Comparison of ENCODE assay signal across 10 cellular contexts in the genomic region with DNA sequence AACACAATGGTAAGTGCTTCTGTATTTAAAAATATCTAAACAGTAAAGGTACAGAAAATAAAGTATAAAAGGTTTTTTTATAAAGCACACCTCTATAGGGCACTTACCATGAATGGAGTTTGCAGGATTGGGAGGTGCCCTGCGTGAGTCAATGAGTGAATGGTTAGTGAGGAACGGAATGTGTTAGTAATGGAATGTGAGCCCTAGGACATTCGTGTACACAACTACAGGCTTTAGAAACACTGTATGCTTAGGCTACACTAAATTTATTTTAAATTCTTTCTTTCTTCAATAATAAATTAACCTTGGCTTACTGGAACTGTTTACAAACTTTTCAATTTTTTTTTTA.
DNase-seq lines count a peak whose midpoint lies in the region; ATAC-seq and TF ChIP-seq lines count a peak whose summit lies in the region.
"Had no signal": no experiment of that assay in that cellular context is flagged by ENCODE, and none has a peak within 500 bp of the region (broad histone marks: within the 10 kb centered on the region; RNA-seq: fewer than 3 reads in every experiment).

No MANE protein-coding gene starts in this region.

- H3K4me1 ChIP-seq in breast epithelium (no peaks in the 10 kb centered on the region), foreskin keratinocyte (peaks cover 50% of the 10 kb centered on the region), A673 (ENCODE audit: insufficient read depth, low read length, poor library complexity, severe bottlenecking) (peaks cover 9% of the 10 kb centered on the region)

- H3K4me3 Mint-ChIP-seq in MCF 10A (ENCODE audit: unreplicated experiment), result peak overlapping the region; percentile 28
- no peak overlapping the region for H3K4me3 Mint-ChIP-seq in WTC11
- H3K4me3 Mint-ChIP-seq: activated naive CD8-positive, alpha-beta T cell treated with anti-CD3 and anti-CD28 coated beads for 36 hours; T-helper 1 cell treated with Interleukin-12 subunit alpha and Interleukin-12 subunit beta and Interleukin-4 antibody, amounts not matched to agents 30 μg/mL and 1 μg/mL, for 36 hours had no signal

- H3K9me3 Mint-ChIP-seq in MCF 10A (ENCODE audit: unreplicated experiment), result no peaks in the 10 kb centered on the region
- peaks cover 2% of the 10 kb centered on the region for H3K9me3 Mint-ChIP-seq in WTC11
- H3K9me3 Mint-ChIP-seq: activated naive CD8-positive, alpha-beta T cell treated with anti-CD3 and anti-CD28 coated beads for 36 hours had no signal

- BruUV-seq in MCF 10A (replicated peaks; lab: Mats Ljungman, UMichigan) (no TSS peak), A673 (replicated peaks; lab: Mats Ljungman, UMichigan) (no TSS peak)

- TF ChIP-seq CTCF in MCF 10A (IDR thresholded peaks at IDR 0.05; ENCODE audit: unreplicated experiment) (no peak), breast epithelium (IDR thresholded peaks at IDR 0.05) (no peak), WTC11 (IDR thresholded peaks at IDR 0.05) (no peak), foreskin keratinocyte (conservative IDR thresholded peaks at IDR 0.05) (no peak), A673 (conservative IDR thresholded peaks at IDR 0.05; ENCODE audit: low read depth, low read length) (no peak)

- no peaks in the 10 kb centered on the region for H3K36me3 ChIP-seq in breast epithelium
- H3K36me3 ChIP-seq in A673 (ENCODE audit: insufficient read depth, low read length, poor library complexity, severe bottlenecking), result no peaks in the 10 kb centered on the region

- TF ChIP-seq POLR2A in breast epithelium (IDR thresholded peaks at IDR 0.05), result no peak

- no peak overlapping the region for H3K4me3 ChIP-seq in breast epithelium
- no peak overlapping the region for H3K4me3 ChIP-seq in A673 (ENCODE audit: low read depth, low read length, poor library complexity, severe bottlenecking)

- H3K27ac Mint-ChIP-seq in MCF 10A (ENCODE audit: low read depth, unreplicated experiment) (peak overlapping the region; percentile 82), WTC11 (no peak overlapping the region)
- H3K27ac Mint-ChIP-seq: activated naive CD8-positive, alpha-beta T cell treated with anti-CD3 and anti-CD28 coated beads for 36 hours; T-helper 1 cell treated with Interleukin-12 subunit alpha and Interleukin-12 subunit beta and Interleukin-4 antibody, amounts not matched to agents 30 μg/mL and 1 μg/mL, for 36 hours had no signal

- H3K27me3 Mint-ChIP-seq in MCF 10A (ENCODE audit: insufficient read depth, unreplicated experiment) (no peaks in the 10 kb centered on the region), WTC11 (ENCODE audit: low read depth) (no peaks in the 10 kb centered on the region)
- H3K27me3 Mint-ChIP-seq: activated naive CD8-positive, alpha-beta T cell treated with anti-CD3 and anti-CD28 coated beads for 36 hours had no signal

- CTCF ChIA-PET in MCF 10A (lab: Yijun Ruan, JAX), result interaction anchor here (0.5 to 3.4 kb wide), 18 partner anchors 9 to 1624 kb away, joined by 3 to 23 read pairs (median 4); no protein-coding TSS in a partner anchor
- CTCF ChIA-PET in WTC11 (lab: Charles Lee), result no interaction called here
- CTCF ChIA-PET in A673 (lab: Charles Lee), result interaction anchor here (0.7 kb wide), 1 partner anchor 338 kb away, joined by 3 read pairs; a partner anchor contains a TSS

- ATAC-seq in WTC11 (peak; percentile 58), foreskin keratinocyte (peak; percentile 97), HG03097 (IDR thresholded peaks at IDR 0.05; ENCODE audit: low FRiP score, unreplicated experiment) (no peak), GM19467 (IDR thresholded peaks at IDR 0.05; ENCODE audit: unreplicated experiment) (no peak)

- H3K36me3 Mint-ChIP-seq in MCF 10A (ENCODE audit: insufficient read depth, unreplicated experiment), result no peaks in the 10 kb centered on the region
- H3K36me3 Mint-ChIP-seq in WTC11, result no peaks in the 10 kb centered on the region
- H3K36me3 Mint-ChIP-seq: activated naive CD8-positive, alpha-beta T cell treated with anti-CD3 and anti-CD28 coated beads for 36 hours had no signal

- peaks cover 31% of the 10 kb centered on the region for H3K4me1 Mint-ChIP-seq in MCF 10A (ENCODE audit: insufficient read depth, unreplicated experiment)
- no peaks in the 10 kb centered on the region for H3K4me1 Mint-ChIP-seq in WTC11

- H3K27ac ChIP-seq in breast epithelium (no peak overlapping the region), foreskin keratinocyte (no peak overlapping the region), A673 (ENCODE audit: low read depth, low read length, poor library complexity, severe bottlenecking) (no peak overlapping the region)

- H3K9me3 ChIP-seq in breast epithelium (no peaks in the 10 kb centered on the region), A673 (ENCODE audit: low read depth, low read length, poor library complexity, severe bottlenecking) (peaks cover 3% of the 10 kb centered on the region)

- POLR2A ChIA-PET in MCF 10A (lab: Yijun Ruan, JAX), result interaction anchor here (0.8 to 8.2 kb wide), 6 partner anchors 44 to 347 kb away, joined by 3 to 107 read pairs (median 4); a partner anchor contains a TSS
- POLR2A ChIA-PET in WTC11 (lab: Charles Lee), result no interaction called here
- POLR2A ChIA-PET in A673 (lab: Charles Lee; ENCODE audit: low non-redundant PET), result interaction anchor here (0.6 kb wide), 1 partner anchor 21 kb away, joined by 3 read pairs; no protein-coding TSS in a partner anchor

- H3K27me3 ChIP-seq in breast epithelium (no peaks in the 10 kb centered on the region), foreskin keratinocyte (no peaks in the 10 kb centered on the region), A673 (replicated peaks; ENCODE audit: insufficient read depth, low read depth, low read length, poor library complexity) (no peaks in the 10 kb centered on the region)

- intact Hi-C loops in MCF 10A (cut with micrococcal nuclease) (loop anchor here (1.0 to 5.0 kb wide), 9 partner anchors 213 to 1622 kb away; a partner anchor contains a TSS), breast epithelium (cut with DNase I; ENCODE audit: low total_unique reads) (no loop called here), A673 (cut with micrococcal nuclease; ENCODE audit: unreplicated experiment) (loop anchor here (2.0 to 5.0 kb wide), 2 partner anchors 1152 to 1624 kb away; no protein-coding TSS in a partner anchor)

- DNase-seq in MCF 10A (ENCODE audit: unreplicated experiment) (peak; percentile 73), breast epithelium (ENCODE audit: low spot score in 2 of 2) (no peak), WTC11 (ENCODE audit: low spot score) (no peak), foreskin keratinocyte (peak; percentile 83 to 94), epidermal melanocyte (ENCODE audit: insufficient read length, low spot score) (no peak), A673 (ENCODE audit: low spot score) (no peak)

TF ChIP-seq in WTC11, 78 proteins besides CTCF, POLR2A, EP300 and RAD21 (continues in another document):
- TF ChIP-seq, protein P1, sequence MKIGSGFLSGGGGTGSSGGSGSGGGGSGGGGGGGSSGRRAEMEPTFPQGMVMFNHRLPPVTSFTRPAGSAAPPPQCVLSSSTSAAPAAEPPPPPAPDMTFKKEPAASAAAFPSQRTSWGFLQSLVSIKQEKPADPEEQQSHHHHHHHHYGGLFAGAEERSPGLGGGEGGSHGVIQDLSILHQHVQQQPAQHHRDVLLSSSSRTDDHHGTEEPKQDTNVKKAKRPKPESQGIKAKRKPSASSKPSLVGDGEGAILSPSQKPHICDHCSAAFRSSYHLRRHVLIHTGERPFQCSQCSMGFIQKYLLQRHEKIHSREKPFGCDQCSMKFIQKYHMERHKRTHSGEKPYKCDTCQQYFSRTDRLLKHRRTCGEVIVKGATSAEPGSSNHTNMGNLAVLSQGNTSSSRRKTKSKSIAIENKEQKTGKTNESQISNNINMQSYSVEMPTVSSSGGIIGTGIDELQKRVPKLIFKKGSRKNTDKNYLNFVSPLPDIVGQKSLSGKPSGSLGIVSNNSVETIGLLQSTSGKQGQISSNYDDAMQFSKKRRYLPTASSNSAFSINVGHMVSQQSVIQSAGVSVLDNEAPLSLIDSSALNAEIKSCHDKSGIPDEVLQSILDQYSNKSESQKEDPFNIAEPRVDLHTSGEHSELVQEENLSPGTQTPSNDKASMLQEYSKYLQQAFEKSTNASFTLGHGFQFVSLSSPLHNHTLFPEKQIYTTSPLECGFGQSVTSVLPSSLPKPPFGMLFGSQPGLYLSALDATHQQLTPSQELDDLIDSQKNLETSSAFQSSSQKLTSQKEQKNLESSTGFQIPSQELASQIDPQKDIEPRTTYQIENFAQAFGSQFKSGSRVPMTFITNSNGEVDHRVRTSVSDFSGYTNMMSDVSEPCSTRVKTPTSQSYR (CRISPR knock-in tag; IDR thresholded peaks at IDR 0.05), result no peak
- TF ChIP-seq KAT7 (CRISPR knock-in tag; IDR thresholded peaks at IDR 0.05; ENCODE audit: borderline replicate concordance) (no peak), ESRRA (CRISPR knock-in tag; IDR thresholded peaks at IDR 0.05; ENCODE audit: borderline replicate concordance) (no peak), MYBL2 (CRISPR knock-in tag; IDR thresholded peaks at IDR 0.05) (no peak), ZNF396 (CRISPR knock-in tag; IDR thresholded peaks at IDR 0.05; ENCODE audit: borderline replicate concordance) (no peak), CBFB (CRISPR knock-in tag; IDR thresholded peaks at IDR 0.05; ENCODE audit: low read depth) (no peak), IRF2 (CRISPR knock-in tag; IDR thresholded peaks at IDR 0.05; ENCODE audit: borderline replicate concordance, low read depth) (no peak), ATF1 (CRISPR knock-in tag; IDR thresholded peaks at IDR 0.05) (no peak)
- TF ChIP-seq, protein P2, sequence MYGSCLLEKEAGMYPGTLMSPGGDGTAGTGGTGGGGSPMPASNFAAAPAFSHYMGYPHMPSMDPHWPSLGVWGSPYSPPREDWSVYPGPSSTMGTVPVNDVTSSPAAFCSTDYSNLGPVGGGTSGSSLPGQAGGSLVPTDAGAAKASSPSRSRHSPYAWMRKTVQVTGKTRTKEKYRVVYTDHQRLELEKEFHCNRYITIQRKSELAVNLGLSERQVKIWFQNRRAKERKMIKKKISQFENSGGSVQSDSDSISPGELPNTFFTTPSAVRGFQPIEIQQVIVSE (CRISPR knock-in tag; IDR thresholded peaks at IDR 0.05; ENCODE audit: borderline replicate concordance), result no peak
- TF ChIP-seq, protein P3, sequence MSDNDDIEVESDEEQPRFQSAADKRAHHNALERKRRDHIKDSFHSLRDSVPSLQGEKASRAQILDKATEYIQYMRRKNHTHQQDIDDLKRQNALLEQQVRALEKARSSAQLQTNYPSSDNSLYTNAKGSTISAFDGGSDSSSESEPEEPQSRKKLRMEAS (CRISPR knock-in tag; IDR thresholded peaks at IDR 0.05), result no peak
- TF ChIP-seq, protein P4, sequence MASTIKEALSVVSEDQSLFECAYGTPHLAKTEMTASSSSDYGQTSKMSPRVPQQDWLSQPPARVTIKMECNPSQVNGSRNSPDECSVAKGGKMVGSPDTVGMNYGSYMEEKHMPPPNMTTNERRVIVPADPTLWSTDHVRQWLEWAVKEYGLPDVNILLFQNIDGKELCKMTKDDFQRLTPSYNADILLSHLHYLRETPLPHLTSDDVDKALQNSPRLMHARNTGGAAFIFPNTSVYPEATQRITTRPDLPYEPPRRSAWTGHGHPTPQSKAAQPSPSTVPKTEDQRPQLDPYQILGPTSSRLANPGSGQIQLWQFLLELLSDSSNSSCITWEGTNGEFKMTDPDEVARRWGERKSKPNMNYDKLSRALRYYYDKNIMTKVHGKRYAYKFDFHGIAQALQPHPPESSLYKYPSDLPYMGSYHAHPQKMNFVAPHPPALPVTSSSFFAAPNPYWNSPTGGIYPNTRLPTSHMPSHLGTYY (CRISPR knock-in tag; IDR thresholded peaks at IDR 0.05), result no peak

Comparison
In these comparisons a context has a peak if more than half of its experiments do, and no peak if none do; other contexts are left out.
1. DNase-seq: peak in MCF 10A (single experiment) and foreskin keratinocyte (2 of 2); none in breast epithelium (0 of 2), WTC11 (single experiment), epidermal melanocyte (single experiment) and A673 (single experiment).
2. ATAC-seq: peak in WTC11 (single experiment) and foreskin keratinocyte (single experiment); none in HG03097 (single experiment) and GM19467 (single experiment).